Comparison of ENCODE assay signal across 1 cellular context in the genomic region with DNA sequence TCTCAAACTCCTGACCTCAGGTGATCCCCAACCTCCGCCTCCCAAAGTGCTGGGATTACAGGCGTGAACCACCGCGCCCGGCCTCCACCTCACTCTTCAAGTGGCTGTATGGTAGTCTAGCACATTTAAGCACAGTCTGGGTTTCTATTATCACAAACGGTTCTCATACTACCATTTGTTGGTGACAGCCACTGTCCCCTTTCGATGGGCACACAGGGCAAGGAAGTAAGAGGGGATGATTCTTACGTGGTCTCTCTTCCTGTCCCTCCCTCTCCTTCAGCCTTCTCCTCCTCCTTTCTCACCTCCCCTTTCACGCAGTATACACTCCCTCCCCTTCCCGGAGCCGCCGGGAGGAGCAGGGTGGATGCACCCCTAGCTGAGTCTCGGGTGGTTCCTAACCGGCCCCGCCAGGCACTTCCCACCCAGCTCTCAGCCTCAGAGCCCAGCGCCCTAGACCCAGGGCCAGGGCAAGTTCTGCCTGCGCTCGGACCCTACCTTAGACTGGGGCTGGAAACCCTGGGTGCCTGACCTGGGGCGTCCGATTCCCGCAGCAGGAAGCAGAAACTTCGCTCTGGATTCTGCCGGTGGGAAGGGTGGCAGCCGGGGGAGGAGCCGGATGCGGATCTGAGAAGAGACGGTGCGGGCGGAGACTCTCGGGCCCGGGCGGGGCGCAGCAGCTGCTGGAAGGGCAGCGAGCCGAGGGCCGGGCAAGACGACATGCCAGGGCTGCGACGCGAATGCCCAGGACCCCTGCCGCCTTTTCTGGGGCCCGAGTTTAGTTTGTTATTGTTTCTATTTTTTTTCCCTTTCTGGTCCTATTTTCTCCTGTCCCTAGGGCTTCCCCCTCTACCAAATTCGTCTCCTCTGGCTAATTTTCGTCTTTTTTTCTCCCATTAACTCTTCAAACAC.
TF ChIP-seq lines count a peak whose summit lies in the region.

A gene (minus strand): TSS at position 626 of the 909 bp plus-strand sequence. CDS start 5,062 bp downstream, outside the sequence.

TF ChIP-seq in HepG2, 621 proteins besides CTCF, POLR2A, EP300 and RAD21 (continued from another document and continues in another):
- TF ChIP-seq, protein P1, sequence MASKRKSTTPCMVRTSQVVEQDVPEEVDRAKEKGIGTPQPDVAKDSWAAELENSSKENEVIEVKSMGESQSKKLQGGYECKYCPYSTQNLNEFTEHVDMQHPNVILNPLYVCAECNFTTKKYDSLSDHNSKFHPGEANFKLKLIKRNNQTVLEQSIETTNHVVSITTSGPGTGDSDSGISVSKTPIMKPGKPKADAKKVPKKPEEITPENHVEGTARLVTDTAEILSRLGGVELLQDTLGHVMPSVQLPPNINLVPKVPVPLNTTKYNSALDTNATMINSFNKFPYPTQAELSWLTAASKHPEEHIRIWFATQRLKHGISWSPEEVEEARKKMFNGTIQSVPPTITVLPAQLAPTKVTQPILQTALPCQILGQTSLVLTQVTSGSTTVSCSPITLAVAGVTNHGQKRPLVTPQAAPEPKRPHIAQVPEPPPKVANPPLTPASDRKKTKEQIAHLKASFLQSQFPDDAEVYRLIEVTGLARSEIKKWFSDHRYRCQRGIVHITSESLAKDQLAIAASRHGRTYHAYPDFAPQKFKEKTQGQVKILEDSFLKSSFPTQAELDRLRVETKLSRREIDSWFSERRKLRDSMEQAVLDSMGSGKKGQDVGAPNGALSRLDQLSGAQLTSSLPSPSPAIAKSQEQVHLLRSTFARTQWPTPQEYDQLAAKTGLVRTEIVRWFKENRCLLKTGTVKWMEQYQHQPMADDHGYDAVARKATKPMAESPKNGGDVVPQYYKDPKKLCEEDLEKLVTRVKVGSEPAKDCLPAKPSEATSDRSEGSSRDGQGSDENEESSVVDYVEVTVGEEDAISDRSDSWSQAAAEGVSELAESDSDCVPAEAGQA (IDR thresholded peaks at IDR 0.05; ENCODE audit: low read depth) = 0 out of 2 replicates have a peak, but pooled peaks have one; percentile 30
- TF ChIP-seq, protein P1 (CRISPR knock-in tag; IDR thresholded peaks at IDR 0.05; ENCODE audit: borderline replicate concordance) = 0 out of 2 replicates have a peak, but pooled peaks have one; percentile 71
- TF ChIP-seq, protein P2, sequence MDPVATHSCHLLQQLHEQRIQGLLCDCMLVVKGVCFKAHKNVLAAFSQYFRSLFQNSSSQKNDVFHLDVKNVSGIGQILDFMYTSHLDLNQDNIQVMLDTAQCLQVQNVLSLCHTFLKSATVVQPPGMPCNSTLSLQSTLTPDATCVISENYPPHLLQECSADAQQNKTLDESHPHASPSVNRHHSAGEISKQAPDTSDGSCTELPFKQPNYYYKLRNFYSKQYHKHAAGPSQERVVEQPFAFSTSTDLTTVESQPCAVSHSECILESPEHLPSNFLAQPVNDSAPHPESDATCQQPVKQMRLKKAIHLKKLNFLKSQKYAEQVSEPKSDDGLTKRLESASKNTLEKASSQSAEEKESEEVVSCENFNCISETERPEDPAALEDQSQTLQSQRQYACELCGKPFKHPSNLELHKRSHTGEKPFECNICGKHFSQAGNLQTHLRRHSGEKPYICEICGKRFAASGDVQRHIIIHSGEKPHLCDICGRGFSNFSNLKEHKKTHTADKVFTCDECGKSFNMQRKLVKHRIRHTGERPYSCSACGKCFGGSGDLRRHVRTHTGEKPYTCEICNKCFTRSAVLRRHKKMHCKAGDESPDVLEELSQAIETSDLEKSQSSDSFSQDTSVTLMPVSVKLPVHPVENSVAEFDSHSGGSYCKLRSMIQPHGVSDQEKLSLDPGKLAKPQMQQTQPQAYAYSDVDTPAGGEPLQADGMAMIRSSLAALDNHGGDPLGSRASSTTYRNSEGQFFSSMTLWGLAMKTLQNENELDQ (CRISPR knock-in tag; IDR thresholded peaks at IDR 0.05; ENCODE audit: borderline replicate concordance) = no peak
- TF ChIP-seq SMAD9 (CRISPR knock-in tag; IDR thresholded peaks at IDR 0.05) (no peak), ZKSCAN5 (CRISPR knock-in tag; IDR thresholded peaks at IDR 0.05) (peak; percentile 99), GTF2F1 (IDR thresholded peaks at IDR 0.05; ENCODE audit: low read length) (no peak), ZNF879 (CRISPR knock-in tag; IDR thresholded peaks at IDR 0.05) (no peak), EED (CRISPR knock-in tag; IDR thresholded peaks at IDR 0.05) (no peak), ZNF558 (CRISPR knock-in tag; IDR thresholded peaks at IDR 0.05; ENCODE audit: borderline replicate concordance) (peak; percentile 97; the same call in 1 of the 2 replicates), ZNF101 (CRISPR knock-in tag; IDR thresholded peaks at IDR 0.05; ENCODE audit: borderline replicate concordance, low read depth) (0 out of 2 replicates have a peak, but pooled peaks have one; percentile 72), SMYD3 (CRISPR knock-in tag; IDR thresholded peaks at IDR 0.05) (no peak), ETV6 (CRISPR knock-in tag; conservative IDR thresholded peaks at IDR 0.05) (no peak), REXO4 (CRISPR knock-in tag; IDR thresholded peaks at IDR 0.05; ENCODE audit: borderline replicate concordance) (no peak)
- TF ChIP-seq, protein P3, sequence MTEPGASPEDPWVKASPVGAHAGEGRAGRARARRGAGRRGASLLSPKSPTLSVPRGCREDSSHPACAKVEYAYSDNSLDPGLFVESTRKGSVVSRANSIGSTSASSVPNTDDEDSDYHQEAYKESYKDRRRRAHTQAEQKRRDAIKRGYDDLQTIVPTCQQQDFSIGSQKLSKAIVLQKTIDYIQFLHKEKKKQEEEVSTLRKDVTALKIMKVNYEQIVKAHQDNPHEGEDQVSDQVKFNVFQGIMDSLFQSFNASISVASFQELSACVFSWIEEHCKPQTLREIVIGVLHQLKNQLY (CRISPR knock-in tag; IDR thresholded peaks at IDR 0.05) = no peak; the same call in 1 of the 2 replicates
- TF ChIP-seq, protein P4, sequence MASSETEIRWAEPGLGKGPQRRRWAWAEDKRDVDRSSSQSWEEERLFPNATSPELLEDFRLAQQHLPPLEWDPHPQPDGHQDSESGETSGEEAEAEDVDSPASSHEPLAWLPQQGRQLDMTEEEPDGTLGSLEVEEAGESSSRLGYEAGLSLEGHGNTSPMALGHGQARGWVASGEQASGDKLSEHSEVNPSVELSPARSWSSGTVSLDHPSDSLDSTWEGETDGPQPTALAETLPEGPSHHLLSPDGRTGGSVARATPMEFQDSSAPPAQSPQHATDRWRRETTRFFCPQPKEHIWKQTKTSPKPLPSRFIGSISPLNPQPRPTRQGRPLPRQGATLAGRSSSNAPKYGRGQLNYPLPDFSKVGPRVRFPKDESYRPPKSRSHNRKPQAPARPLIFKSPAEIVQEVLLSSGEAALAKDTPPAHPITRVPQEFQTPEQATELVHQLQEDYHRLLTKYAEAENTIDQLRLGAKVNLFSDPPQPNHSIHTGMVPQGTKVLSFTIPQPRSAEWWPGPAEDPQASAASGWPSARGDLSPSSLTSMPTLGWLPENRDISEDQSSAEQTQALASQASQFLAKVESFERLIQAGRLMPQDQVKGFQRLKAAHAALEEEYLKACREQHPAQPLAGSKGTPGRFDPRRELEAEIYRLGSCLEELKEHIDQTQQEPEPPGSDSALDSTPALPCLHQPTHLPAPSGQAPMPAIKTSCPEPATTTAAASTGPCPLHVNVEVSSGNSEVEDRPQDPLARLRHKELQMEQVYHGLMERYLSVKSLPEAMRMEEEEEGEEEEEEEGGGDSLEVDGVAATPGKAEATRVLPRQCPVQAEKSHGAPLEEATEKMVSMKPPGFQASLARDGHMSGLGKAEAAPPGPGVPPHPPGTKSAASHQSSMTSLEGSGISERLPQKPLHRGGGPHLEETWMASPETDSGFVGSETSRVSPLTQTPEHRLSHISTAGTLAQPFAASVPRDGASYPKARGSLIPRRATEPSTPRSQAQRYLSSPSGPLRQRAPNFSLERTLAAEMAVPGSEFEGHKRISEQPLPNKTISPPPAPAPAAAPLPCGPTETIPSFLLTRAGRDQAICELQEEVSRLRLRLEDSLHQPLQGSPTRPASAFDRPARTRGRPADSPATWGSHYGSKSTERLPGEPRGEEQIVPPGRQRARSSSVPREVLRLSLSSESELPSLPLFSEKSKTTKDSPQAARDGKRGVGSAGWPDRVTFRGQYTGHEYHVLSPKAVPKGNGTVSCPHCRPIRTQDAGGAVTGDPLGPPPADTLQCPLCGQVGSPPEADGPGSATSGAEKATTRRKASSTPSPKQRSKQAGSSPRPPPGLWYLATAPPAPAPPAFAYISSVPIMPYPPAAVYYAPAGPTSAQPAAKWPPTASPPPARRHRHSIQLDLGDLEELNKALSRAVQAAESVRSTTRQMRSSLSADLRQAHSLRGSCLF (CRISPR knock-in tag; IDR thresholded peaks at IDR 0.05; ENCODE audit: borderline replicate concordance) = no peak
- TF ChIP-seq, protein P5, sequence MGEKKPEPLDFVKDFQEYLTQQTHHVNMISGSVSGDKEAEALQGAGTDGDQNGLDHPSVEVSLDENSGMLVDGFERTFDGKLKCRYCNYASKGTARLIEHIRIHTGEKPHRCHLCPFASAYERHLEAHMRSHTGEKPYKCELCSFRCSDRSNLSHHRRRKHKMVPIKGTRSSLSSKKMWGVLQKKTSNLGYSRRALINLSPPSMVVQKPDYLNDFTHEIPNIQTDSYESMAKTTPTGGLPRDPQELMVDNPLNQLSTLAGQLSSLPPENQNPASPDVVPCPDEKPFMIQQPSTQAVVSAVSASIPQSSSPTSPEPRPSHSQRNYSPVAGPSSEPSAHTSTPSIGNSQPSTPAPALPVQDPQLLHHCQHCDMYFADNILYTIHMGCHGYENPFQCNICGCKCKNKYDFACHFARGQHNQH (CRISPR knock-in tag; IDR thresholded peaks at IDR 0.05) = peak; percentile 40; the same call in 1 of the 2 replicates
- TF ChIP-seq, protein P6, sequence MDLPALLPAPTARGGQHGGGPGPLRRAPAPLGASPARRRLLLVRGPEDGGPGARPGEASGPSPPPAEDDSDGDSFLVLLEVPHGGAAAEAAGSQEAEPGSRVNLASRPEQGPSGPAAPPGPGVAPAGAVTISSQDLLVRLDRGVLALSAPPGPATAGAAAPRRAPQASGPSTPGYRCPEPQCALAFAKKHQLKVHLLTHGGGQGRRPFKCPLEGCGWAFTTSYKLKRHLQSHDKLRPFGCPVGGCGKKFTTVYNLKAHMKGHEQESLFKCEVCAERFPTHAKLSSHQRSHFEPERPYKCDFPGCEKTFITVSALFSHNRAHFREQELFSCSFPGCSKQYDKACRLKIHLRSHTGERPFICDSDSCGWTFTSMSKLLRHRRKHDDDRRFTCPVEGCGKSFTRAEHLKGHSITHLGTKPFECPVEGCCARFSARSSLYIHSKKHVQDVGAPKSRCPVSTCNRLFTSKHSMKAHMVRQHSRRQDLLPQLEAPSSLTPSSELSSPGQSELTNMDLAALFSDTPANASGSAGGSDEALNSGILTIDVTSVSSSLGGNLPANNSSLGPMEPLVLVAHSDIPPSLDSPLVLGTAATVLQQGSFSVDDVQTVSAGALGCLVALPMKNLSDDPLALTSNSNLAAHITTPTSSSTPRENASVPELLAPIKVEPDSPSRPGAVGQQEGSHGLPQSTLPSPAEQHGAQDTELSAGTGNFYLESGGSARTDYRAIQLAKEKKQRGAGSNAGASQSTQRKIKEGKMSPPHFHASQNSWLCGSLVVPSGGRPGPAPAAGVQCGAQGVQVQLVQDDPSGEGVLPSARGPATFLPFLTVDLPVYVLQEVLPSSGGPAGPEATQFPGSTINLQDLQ (CRISPR knock-in tag; IDR thresholded peaks at IDR 0.05) = peak; percentile 95
